ENCODE assay signal across 24 cellular contexts in the genomic region with DNA sequence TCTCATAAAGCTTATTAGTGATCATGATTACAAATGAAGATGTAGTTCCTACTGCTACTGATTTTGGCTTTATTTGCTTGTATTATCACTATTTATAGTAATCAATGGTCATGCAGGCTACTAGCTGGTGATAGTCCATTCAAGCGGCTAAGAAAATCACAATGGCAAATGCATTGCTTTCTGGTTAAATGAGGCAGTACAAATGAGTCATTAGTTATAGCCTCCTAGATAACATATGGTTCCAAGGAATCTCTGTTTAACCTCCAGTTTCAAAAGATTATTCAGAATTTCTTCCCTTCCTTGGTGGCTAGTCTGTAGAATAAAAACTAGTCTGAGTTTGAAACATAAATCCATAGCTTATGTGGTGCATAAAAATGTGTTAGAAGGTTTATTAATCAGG.
A peak's percentile ranks its signal among the peaks of the same experiment; 100 is the strongest.
DNase-seq lines count a peak whose midpoint lies in the region; ATAC-seq, FAIRE-seq and TF ChIP-seq lines count a peak whose summit lies in the region.
"Had no signal": no experiment of that assay in that cellular context is flagged by ENCODE, and none has a peak within 500 bp of the region (broad histone marks: within the 10 kb centered on the region; RNA-seq: fewer than 3 reads in every experiment).

No MANE protein-coding gene starts in this region.

- DNase-seq in SK-N-SH (no peak), astrocyte (ENCODE audit: low read depth) (peak; percentile 67), foreskin fibroblast (peak; percentile 28 to 60), SW480 (ENCODE audit: low spot score) (no peak), spleen (no peak), foreskin melanocyte (no peak)
- DNase-seq: AML-193; H9; Kasumi-1; NCI-H1092 treated with DMSO at 0.1 percent for 48 hours; NCI-H146; NCI-H2029 treated with DMSO at 0.1 percent for 48 hours; NCI-H2171 treated with DMSO at 0.1 percent for 48 hours; NCI-H748 treated with DMSO at 0.1 percent for 48 hours; NK-92 treated with Interleukin-12 subunit alpha and Interleukin-12 subunit beta, amount 100 ng/mL, for 24 hours; OCI-M1; SIG-M5 had no signal

- no peaks in the 10 kb centered on the region for H3K27me3 Mint-ChIP-seq in astrocyte (ENCODE audit: low read depth, unreplicated experiment)

- H4K20me1 ChIP-seq in SK-N-SH (ENCODE audit: insufficient read depth) (no peaks in the 10 kb centered on the region), astrocyte (ENCODE audit: insufficient read depth, low read length) (no peaks in the 10 kb centered on the region)

- no peak for TF ChIP-seq EP300 in SK-N-SH (IDR thresholded peaks at IDR 0.05; ENCODE audit: borderline replicate concordance in 1 of 2, low read depth in 1 of 2, low read length in 1 of 2)

- ATAC-seq in SK-N-SH treated with all-trans-retinoic acid at 6 μM for 48 hours (no peak), GM19035 (IDR thresholded peaks at IDR 0.05; ENCODE audit: unreplicated experiment) (no peak)

- H2AFZ ChIP-seq in SK-N-SH (ENCODE audit: low read depth) (no peak overlapping the region), astrocyte (ENCODE audit: low read depth, low read length) (no peak overlapping the region)

- H3K4me3 Mint-ChIP-seq in astrocyte (ENCODE audit: unreplicated experiment) = no peak overlapping the region
- H3K4me3 Mint-ChIP-seq: H9 had no signal

- 92% methylated on average over 1 of the region's 1 CpG for WGBS in SK-N-SH (ENCODE audit: low lambda C conversion rate)
- 86 to 100% (median 94%) methylated on average over 1 of the region's 1 CpG for WGBS in spleen, 5 donors

- H3K36me3 ChIP-seq in SK-N-SH (replicated peaks in 1 of 2; ENCODE audit: control insufficient read depth in 1 of 2, insufficient read depth in 2 of 2, low read length in 1 of 2) (no peaks in the 10 kb centered on the region), astrocyte (ENCODE audit: insufficient read depth, low read length) (no peaks in the 10 kb centered on the region), spleen (no peaks in the 10 kb centered on the region)

- H3K27me3 ChIP-seq in SK-N-SH (ENCODE audit: insufficient read depth) = no peaks in the 10 kb centered on the region
- H3K27me3 ChIP-seq in astrocyte (ENCODE audit: insufficient read depth, low read length) = no peaks in the 10 kb centered on the region
- no peaks in the 10 kb centered on the region for H3K27me3 ChIP-seq in spleen (replicated peaks in 1 of 7)

- TF ChIP-seq CTCF in SK-N-SH (IDR thresholded peaks at IDR 0.05) = no peak
- TF ChIP-seq CTCF in astrocyte (IDR thresholded peaks at IDR 0.05; ENCODE audit: insufficient read depth, low read depth, low read length) = no peak
- TF ChIP-seq CTCF in foreskin fibroblast (IDR thresholded peaks at IDR 0.05; ENCODE audit: low read depth, low read length) = no peak
- no peak for TF ChIP-seq CTCF in spleen (IDR thresholded peaks at IDR 0.05 in 8 of 11, conservative IDR thresholded peaks at IDR 0.05 in 3 of 11)

- FAIRE-seq in astrocyte (lab: Jason Lieb, UNC) = no peak
- FAIRE-seq: D721Med, HTR-8/SVneo had no signal

- no peaks in the 10 kb centered on the region for H3K9me3 Mint-ChIP-seq in astrocyte (ENCODE audit: unreplicated experiment)
- H3K9me3 Mint-ChIP-seq: H9 had no signal

- peaks cover 41% of the 10 kb centered on the region for H3K4me1 Mint-ChIP-seq in astrocyte (ENCODE audit: low read depth, unreplicated experiment)

- H3K4me3 ChIP-seq in SK-N-SH (ENCODE audit: low read depth in 2 of 2, low read length in 1 of 2) = no peak overlapping the region
- H3K4me3 ChIP-seq in astrocyte (ENCODE audit: insufficient read depth, low read depth, low read length) = no peak overlapping the region
- no peak overlapping the region for H3K4me3 ChIP-seq in foreskin fibroblast (ENCODE audit: low read depth in 1 of 2, low read length in 2 of 2)
- no peak overlapping the region for H3K4me3 ChIP-seq in spleen

- no peak overlapping the region for H3K27ac Mint-ChIP-seq in astrocyte (ENCODE audit: unreplicated experiment)

- H3K4me2 ChIP-seq in SK-N-SH (no peak overlapping the region), astrocyte (ENCODE audit: low read length) (peak overlapping the region; percentile 69)

- H3K9me2 ChIP-seq in SK-N-SH = no peaks in the 10 kb centered on the region

- no peaks in the 10 kb centered on the region for H3K36me3 Mint-ChIP-seq in astrocyte (ENCODE audit: low read depth, unreplicated experiment)

- peaks cover 17% of the 10 kb centered on the region for H3F3A ChIP-seq in SK-N-SH (replicated peaks; ENCODE audit: insufficient read depth)

- no peak overlapping the region for H3K27ac ChIP-seq in SK-N-SH (ENCODE audit: low read depth in 2 of 2, low read length in 1 of 2)
- H3K27ac ChIP-seq in astrocyte (ENCODE audit: low read depth, low read length) = no peak overlapping the region
- H3K27ac ChIP-seq in spleen = no peak overlapping the region
- H3K27ac ChIP-seq: 22Rv1, C4-2B, RWPE1 had no signal

- H3K9me3 ChIP-seq in SK-N-SH (no peaks in the 10 kb centered on the region), astrocyte (ENCODE audit: insufficient read depth, low read depth, low read length) (no peaks in the 10 kb centered on the region), spleen (no peaks in the 10 kb centered on the region)

- TF ChIP-seq RAD21 in SK-N-SH (IDR thresholded peaks at IDR 0.05; ENCODE audit: low read length) = no peak

- no peak for TF ChIP-seq POLR2A in spleen (IDR thresholded peaks at IDR 0.05)

- H3K4me1 ChIP-seq in SK-N-SH (ENCODE audit: control insufficient read depth in 1 of 2, insufficient read depth in 2 of 2, low read depth in 1 of 2, low read length in 1 of 2) (no peaks in the 10 kb centered on the region; a peak in 1 of 4 replicates), astrocyte (ENCODE audit: insufficient read depth, low read length) (peaks cover 13% of the 10 kb centered on the region), spleen (peaks cover 0 to 10% (median 3%) of the 10 kb centered on the region in 6 donors)

- H3K9ac ChIP-seq in SK-N-SH = no peak overlapping the region
- no peak overlapping the region for H3K9ac ChIP-seq in astrocyte (ENCODE audit: low read length)

- POLR2A ChIA-PET in SK-N-SH (lab: Yijun Ruan, JAX) = no interaction called here

- CTCF ChIA-PET in SK-N-SH (lab: Yijun Ruan, JAX) = no interaction called here

- intact Hi-C loops in spleen (cut with DNase I; ENCODE audit: low total_unique reads) = no loop called here

- no peaks in the 10 kb centered on the region for H3K79me2 ChIP-seq in SK-N-SH (ENCODE audit: insufficient read depth)
- no peaks in the 10 kb centered on the region for H3K79me2 ChIP-seq in astrocyte (ENCODE audit: insufficient read depth, low read length)

TF ChIP-seq in SK-N-SH, 30 proteins besides CTCF, POLR2A, EP300 and RAD21:
- TF ChIP-seq JUND (IDR thresholded peaks at IDR 0.05) (peak; percentile 27; the same call in 1 of the 2 replicates), FOXJ3 (CRISPR knock-in tag; IDR thresholded peaks at IDR 0.05) (no peak), TCF12 (IDR thresholded peaks at IDR 0.05) (peak; percentile 32; the same call in 1 of the 2 replicates), FOSL2 (IDR thresholded peaks at IDR 0.05; ENCODE audit: borderline replicate concordance, low read depth) (peak; percentile 41; the same call in 1 of the 2 replicates)

TF ChIP-seq in SK-N-SH treated with all-trans-retinoic acid at 6 μM for 48 hours, 23 proteins besides CTCF, POLR2A, EP300 and RAD21:
- no peak for TF ChIP-seq OSR1 (CRISPR knock-in tag; IDR thresholded peaks at IDR 0.05)
- TF ChIP-seq, protein P1, sequence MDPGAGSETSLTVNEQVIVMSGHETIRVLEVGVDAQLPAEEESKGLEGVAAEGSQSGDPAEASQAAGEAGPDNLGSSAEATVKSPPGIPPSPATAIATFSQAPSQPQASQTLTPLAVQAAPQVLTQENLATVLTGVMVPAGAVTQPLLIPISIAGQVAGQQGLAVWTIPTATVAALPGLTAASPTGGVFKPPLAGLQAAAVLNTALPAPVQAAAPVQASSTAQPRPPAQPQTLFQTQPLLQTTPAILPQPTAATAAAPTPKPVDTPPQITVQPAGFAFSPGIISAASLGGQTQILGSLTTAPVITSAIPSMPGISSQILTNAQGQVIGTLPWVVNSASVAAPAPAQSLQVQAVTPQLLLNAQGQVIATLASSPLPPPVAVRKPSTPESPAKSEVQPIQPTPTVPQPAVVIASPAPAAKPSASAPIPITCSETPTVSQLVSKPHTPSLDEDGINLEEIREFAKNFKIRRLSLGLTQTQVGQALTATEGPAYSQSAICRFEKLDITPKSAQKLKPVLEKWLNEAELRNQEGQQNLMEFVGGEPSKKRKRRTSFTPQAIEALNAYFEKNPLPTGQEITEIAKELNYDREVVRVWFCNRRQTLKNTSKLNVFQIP (CRISPR knock-in tag; IDR thresholded peaks at IDR 0.05; ENCODE audit: borderline replicate concordance, low read depth) = no peak
- no peak for TF ChIP-seq ESRRG (CRISPR knock-in tag; IDR thresholded peaks at IDR 0.05)
- TF ChIP-seq ZNF565 (CRISPR knock-in tag; conservative IDR thresholded peaks at IDR 0.05; ENCODE audit: low read depth) = no peak
- TF ChIP-seq GLIS3 (CRISPR knock-in tag; IDR thresholded peaks at IDR 0.05) = no peak
- TF ChIP-seq ARNTL (CRISPR knock-in tag; IDR thresholded peaks at IDR 0.05; ENCODE audit: borderline replicate concordance, low read depth) = no peak
- TF ChIP-seq, protein P2, sequence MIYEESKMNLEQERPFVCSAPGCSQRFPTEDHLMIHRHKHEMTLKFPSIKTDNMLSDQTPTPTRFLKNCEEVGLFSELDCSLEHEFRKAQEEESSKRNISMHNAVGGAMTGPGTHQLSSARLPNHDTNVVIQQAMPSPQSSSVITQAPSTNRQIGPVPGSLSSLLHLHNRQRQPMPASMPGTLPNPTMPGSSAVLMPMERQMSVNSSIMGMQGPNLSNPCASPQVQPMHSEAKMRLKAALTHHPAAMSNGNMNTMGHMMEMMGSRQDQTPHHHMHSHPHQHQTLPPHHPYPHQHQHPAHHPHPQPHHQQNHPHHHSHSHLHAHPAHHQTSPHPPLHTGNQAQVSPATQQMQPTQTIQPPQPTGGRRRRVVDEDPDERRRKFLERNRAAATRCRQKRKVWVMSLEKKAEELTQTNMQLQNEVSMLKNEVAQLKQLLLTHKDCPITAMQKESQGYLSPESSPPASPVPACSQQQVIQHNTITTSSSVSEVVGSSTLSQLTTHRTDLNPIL (CRISPR knock-in tag; IDR thresholded peaks at IDR 0.05; ENCODE audit: low read depth) = no peak

Comparison
In these comparisons a context has a peak if more than half of its experiments do, and no peak if none do; other contexts are left out.
1. DNase-seq: peak in astrocyte (single experiment) and foreskin fibroblast (2 of 2); none in SK-N-SH (single experiment), SW480 (single experiment), spleen (single experiment) and foreskin melanocyte (single experiment).